Comparison of ENCODE assay signal across 19 cellular contexts in the genomic region with DNA sequence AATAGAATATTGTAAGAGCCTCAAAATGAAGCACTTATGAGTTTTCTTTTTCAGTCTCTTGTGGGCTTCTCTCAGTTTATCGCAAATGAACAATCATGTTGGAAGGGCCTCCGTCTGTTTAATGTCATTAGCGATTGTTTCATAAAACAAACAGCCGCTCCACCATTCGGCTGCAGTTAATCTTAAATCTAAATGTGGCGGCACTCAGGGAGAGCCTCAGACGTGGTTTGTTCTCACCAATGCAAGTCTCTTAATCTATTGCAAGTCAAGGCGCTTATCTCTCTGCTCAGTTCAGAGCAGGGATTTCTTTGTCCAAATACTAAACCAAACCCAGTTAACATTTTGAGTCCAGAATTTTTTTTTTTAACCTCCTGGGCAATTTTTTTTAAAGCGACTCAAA. TPM values are rescaled to one million over a fixed set of nuclear protein-coding genes. Genes with fewer than 3 reads are reported as not detected.
"Had no signal": no experiment of that assay in that cellular context is flagged by ENCODE, and none has a peak within 500 bp of the region (broad histone marks: within the 10 kb centered on the region; RNA-seq: fewer than 3 reads in every experiment).

No MANE protein-coding gene starts in this region.

- DNase-seq: activated CD4-positive, alpha-beta T cell treated with anti-CD3 and anti-CD28 coated beads for 4 hours; activated CD4-positive, alpha-beta T cell treated with anti-CD3 and anti-CD28 coated beads, Interleukin-2, amount 50 U/mL, for 48 hours; activated CD4-positive, CD25-positive, alpha-beta regulatory T cell; activated CD8-positive, alpha-beta memory T cell treated with anti-CD3 and anti-CD28 coated beads, Interleukin-2, amount 50 U/mL, for 48 hours; activated naive CD4-positive, alpha-beta T cell treated with Interleukin-2 at 50 U/mL for 16 hours; activated naive CD8-positive, alpha-beta T cell treated with anti-CD3 and anti-CD28 coated beads for 36 hours; activated T-cell treated with anti-CD3 and anti-CD28 coated beads, Interleukin-2, amount 50 U/mL, for 48 hours; cerebellar nuclear complex; heart left ventricle; naive thymus-derived CD8-positive, alpha-beta T cell; retina; stimulated activated CD4-positive, alpha-beta T cell treated with anti-CD3 and anti-CD28 coated beads, Interleukin-4, amount 100 ng/mL, for 24 hours; stimulated activated naive CD4-positive, alpha-beta T cell treated with Interleukin-2 at 50 U/mL for 16 hours; T-helper 17 cell; thyroid gland had no signal

- ATAC-seq: naive thymus-derived CD8-positive, alpha-beta T cell; T-helper 17 cell had no signal

- H3K27me3 ChIP-seq: heart left ventricle, thyroid gland had no signal

- H3K27ac ChIP-seq: coronary artery, thyroid gland had no signal

- H3K4me3 ChIP-seq: coronary artery, lung, thyroid gland had no signal

- H3K36me3 ChIP-seq: heart left ventricle, thyroid gland had no signal

- H3K4me1 ChIP-seq: thyroid gland had no signal

- H3K9me3 ChIP-seq: heart left ventricle, thyroid gland had no signal

RNA-seq across cellular contexts. Expression of a gene that starts 35.0 kb away (rescaled TPM):
- total RNA-seq: activated CD8-positive, alpha-beta memory T cell treated with anti-CD3 and anti-CD28 coated beads for 36 hours; activated naive CD8-positive, alpha-beta T cell treated with anti-CD3 and anti-CD28 coated beads for 36 hours; naive thymus-derived CD8-positive, alpha-beta T cell; osteoblast; T-helper 17 cell had no signal
- polyA plus RNA-seq: naive thymus-derived CD8-positive, alpha-beta T cell had no signal
